1 cellular context compared by ENCODE assay signal in genomic region chr14:55302770-55303472, GRCh38.
TF ChIP-seq lines count a peak whose summit lies in the region.

No MANE protein-coding gene starts in this region.

TF ChIP-seq in GM23338, 12 proteins besides CTCF, POLR2A, EP300 and RAD21 (continued from another document):
- TF ChIP-seq ZNF462 (CRISPR knock-in tag; IDR thresholded peaks at IDR 0.05): no peak
- no peak for TF ChIP-seq EZH2phosphoT487 (IDR thresholded peaks at IDR 0.05; ENCODE audit: unreplicated experiment)
